12 cellular contexts compared by ENCODE assay signal in the genomic region with DNA sequence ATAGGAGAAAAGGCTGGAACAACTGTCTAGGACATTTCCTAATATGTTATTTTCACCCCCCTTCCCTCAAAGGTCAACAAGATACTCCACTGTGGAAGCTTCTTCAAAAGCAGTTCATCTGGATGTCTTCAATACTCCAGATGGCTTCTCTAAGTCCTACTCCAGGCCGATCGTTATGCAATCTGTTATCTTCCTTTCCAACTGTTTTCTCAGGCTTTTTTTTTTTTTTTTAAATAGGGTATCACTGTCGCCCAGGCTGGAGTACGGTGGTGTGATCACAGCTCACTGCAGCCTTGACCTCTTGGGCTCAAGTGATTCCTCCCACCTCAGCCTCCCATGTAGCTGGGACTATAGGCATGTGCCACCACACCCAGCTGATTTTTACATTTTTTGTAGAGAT. TPM values are rescaled to one million over a fixed set of nuclear protein-coding genes. Genes with fewer than 3 reads are reported as not detected.
DNase-seq lines count a peak whose midpoint lies in the region; ATAC-seq, FAIRE-seq and TF ChIP-seq lines count a peak whose summit lies in the region.
"Had no signal": no experiment of that assay in that cellular context is flagged by ENCODE, and none has a peak within 500 bp of the region (broad histone marks: within the 10 kb centered on the region; RNA-seq: fewer than 3 reads in every experiment).

No MANE protein-coding gene starts in this region.

- TF ChIP-seq EP300 in HepG2 (IDR thresholded peaks at IDR 0.05; ENCODE audit: low read depth in 2 of 2, low read length in 2 of 2) (no peak), HepG2 (CRISPR knock-in tag; IDR thresholded peaks at IDR 0.05; ENCODE audit: borderline replicate concordance) (no peak)

- no peak overlapping the region for H3K4me3 Mint-ChIP-seq in naive thymus-derived CD8-positive, alpha-beta T cell

- H3K4me1 Mint-ChIP-seq in naive thymus-derived CD8-positive, alpha-beta T cell, result peaks cover 7 to 29% (median 26%) of the 10 kb centered on the region in 4 donors

- no peaks in the 10 kb centered on the region for H3K27me3 Mint-ChIP-seq in naive thymus-derived CD8-positive, alpha-beta T cell

- no peaks in the 10 kb centered on the region for H4K20me1 ChIP-seq in HepG2 (ENCODE audit: insufficient read depth, low read length)

- H3K79me2 ChIP-seq in HepG2 (ENCODE audit: insufficient read depth, low read length), result no peaks in the 10 kb centered on the region

- H3K27ac ChIP-seq in A673 (ENCODE audit: low read depth, low read length, poor library complexity, severe bottlenecking) (peak overlapping the region; percentile 37), colonic mucosa (peak overlapping the region; percentile 11), HepG2 (ENCODE audit: extremely low read length, insufficient read depth, low read length) (no peak overlapping the region)

- TF ChIP-seq CTCF in A673 (conservative IDR thresholded peaks at IDR 0.05; ENCODE audit: low read depth, low read length), result no peak
- TF ChIP-seq CTCF in colonic mucosa (IDR thresholded peaks at IDR 0.05), result no peak
- no peak for TF ChIP-seq CTCF in HepG2 (CRISPR knock-in tag; IDR thresholded peaks at IDR 0.05)
- no peak for TF ChIP-seq CTCF in lower leg skin (IDR thresholded peaks at IDR 0.05)

- H3K4me1 ChIP-seq in A673 (ENCODE audit: insufficient read depth, low read length, poor library complexity, severe bottlenecking) (peaks cover 91% of the 10 kb centered on the region), colonic mucosa (peaks cover 37% of the 10 kb centered on the region), HepG2 (ENCODE audit: insufficient read depth, low read length) (peaks cover 67% of the 10 kb centered on the region)

- H3K9me3 ChIP-seq in A673 (ENCODE audit: low read depth, low read length, poor library complexity, severe bottlenecking) (no peaks in the 10 kb centered on the region), colonic mucosa (no peaks in the 10 kb centered on the region), HepG2 (ENCODE audit: low read length) (no peaks in the 10 kb centered on the region)
- H3K9me3 ChIP-seq: A549 had no signal

- no peak for TF ChIP-seq RAD21 in HepG2 (CRISPR knock-in tag; IDR thresholded peaks at IDR 0.05)

- no peak for ATAC-seq in HepG2
- no peak for ATAC-seq in naive thymus-derived CD8-positive, alpha-beta T cell
- ATAC-seq: A549 had no signal

- peak overlapping the region in 1 of 10 donors; percentile 42 for H3K27ac Mint-ChIP-seq in naive thymus-derived CD8-positive, alpha-beta T cell

- CTCF ChIA-PET in A673 (lab: Charles Lee), result interaction anchor here (0.7 kb wide), 1 partner anchor 338 kb away, joined by 7 read pairs; no protein-coding TSS in a partner anchor
- CTCF ChIA-PET in HepG2 (lab: Yijun Ruan, JAX; ENCODE audit: low intra/inter-chr PET ratio, low total read pairs), result no interaction called here

- in situ Hi-C loops in HepG2 (cut with HindIII; ENCODE audit: extremely low pct_ligation_motif_present, low pct_unique_long_range_greater_than_20kb), result no loop called here

- H3K4me3 ChIP-seq in A673 (ENCODE audit: low read depth, low read length, poor library complexity, severe bottlenecking) (no peak overlapping the region), colonic mucosa (no peak overlapping the region), HepG2 (replicated peaks in 1 of 3; ENCODE audit: insufficient read depth in 1 of 3, low read depth in 2 of 3, low read length in 3 of 3) (no peak overlapping the region), lower leg skin (ENCODE audit: low read depth, poor library complexity, severe bottlenecking) (no peak overlapping the region)
- H3K4me3 ChIP-seq: A549 had no signal

- H3K27me3 ChIP-seq in A673 (replicated peaks; ENCODE audit: insufficient read depth, low read depth, low read length, poor library complexity) (no peaks in the 10 kb centered on the region), colonic mucosa (no peaks in the 10 kb centered on the region), HepG2 (ENCODE audit: control insufficient read depth in 1 of 2, insufficient read depth in 2 of 2, low read length in 2 of 2) (no peaks in the 10 kb centered on the region)

- POLR2A ChIA-PET in A673 (lab: Charles Lee; ENCODE audit: low non-redundant PET), result no interaction called here
- POLR2A ChIA-PET in HepG2 (lab: Yijun Ruan, JAX), result interaction anchor here (1.5 kb wide), 1 partner anchor 21 kb away, joined by 6 read pairs; no protein-coding TSS in a partner anchor
- POLR2A ChIA-PET in naive thymus-derived CD8-positive, alpha-beta T cell (lab: Charles Lee), result no interaction called here

- H3K4me2 ChIP-seq in HepG2 (ENCODE audit: low read depth, low read length), result no peak overlapping the region

- no peak for FAIRE-seq in HepG2 (lab: Jason Lieb, UNC)
- FAIRE-seq: A549 had no signal

- intact Hi-C loops in A673 (cut with micrococcal nuclease; ENCODE audit: unreplicated experiment), result no loop called here
- intact Hi-C loops in colonic mucosa (cut with DNase I), result no loop called here
- intact Hi-C loops in HepG2 (cut with micrococcal nuclease; ENCODE audit: unreplicated experiment), result no loop called here
- intact Hi-C loops in lower leg skin (cut with DNase I; ENCODE audit: low total_unique reads), result no loop called here

- BruUV-seq in A673 (replicated peaks; lab: Mats Ljungman, UMichigan) (no TSS peak), HepG2 (replicated peaks; lab: Mats Ljungman, UMichigan) (no TSS peak)

- no peak overlapping the region for H2AFZ ChIP-seq in HepG2 (ENCODE audit: low read length)

- DNase-seq in A673 (ENCODE audit: low spot score) (peak; percentile 57), NCI-H524 treated with DMSO at 0.1 percent for 48 hours (lab: John Stamatoyannopoulos, UW) (peak; percentile 83), colonic mucosa (no peak), HepG2 (ENCODE audit: low spot score) (no peak), UCSD-AML1 (lab: John Stamatoyannopoulos, UW; ENCODE audit: unreplicated experiment) (no peak), lower leg skin (ENCODE audit: low spot score in 2 of 2) (no peak)
- no peak for DNase-seq in naive thymus-derived CD8-positive, alpha-beta T cell
- no peak for DNase-seq in NK-92 treated with Interleukin-12 subunit alpha and Interleukin-12 subunit beta, amount 100 ng/mL, for 24 hours (lab: John Stamatoyannopoulos, UW)
- DNase-seq: amniotic stem cell; DMS79; stimulated activated naive CD4-positive, alpha-beta T cell had no signal

- H3K9ac ChIP-seq in colonic mucosa (ENCODE audit: low read depth in 2 of 2, low read length in 2 of 2) (no peak overlapping the region), HepG2 (ENCODE audit: insufficient read depth, low read depth, low read length) (no peak overlapping the region)

- WGBS in HepG2 (ENCODE audit: low lambda C conversion rate), result 32% methylated on average over 4 of the region's 4 CpGs
- WGBS in lower leg skin, 2 donors, result 30 to 36% methylated on average over 4 of the region's 4 CpGs

- peaks cover 0 to 7% (median 2%) of the 10 kb centered on the region in 3 donors for H3K36me3 Mint-ChIP-seq in naive thymus-derived CD8-positive, alpha-beta T cell

- no peaks in the 10 kb centered on the region for H3K9me3 Mint-ChIP-seq in naive thymus-derived CD8-positive, alpha-beta T cell

- H3K36me3 ChIP-seq in A673 (ENCODE audit: insufficient read depth, low read length, poor library complexity, severe bottlenecking) (no peaks in the 10 kb centered on the region), colonic mucosa (no peaks in the 10 kb centered on the region), HepG2 (replicated peaks in 1 of 2; ENCODE audit: control insufficient read depth in 1 of 2, insufficient read depth in 2 of 2, low read length in 2 of 2) (no peaks in the 10 kb centered on the region)

- no peak for TF ChIP-seq POLR2A in HepG2 (IDR thresholded peaks at IDR 0.05; ENCODE audit: insufficient read depth in 1 of 2, low read depth in 2 of 2, low read length in 2 of 2)
- no peak for TF ChIP-seq POLR2A in lower leg skin (IDR thresholded peaks at IDR 0.05)

TF ChIP-seq in HepG2, 621 proteins besides CTCF, POLR2A, EP300 and RAD21 (continues in another document):
- TF ChIP-seq FOSL2 (CRISPR knock-in tag; IDR thresholded peaks at IDR 0.05), result no peak
- peak; percentile 55; the same call in 1 of the 2 replicates for TF ChIP-seq ZNF362 (CRISPR knock-in tag; IDR thresholded peaks at IDR 0.05; ENCODE audit: borderline replicate concordance)

RNA-seq across cellular contexts. Expression of gene ATP8B1, which starts 26.3 kb away (rescaled TPM):
- 35.6 and 39.3 TPM in 2 replicates for total RNA-seq in A673 (2021)
- 100 to 1,000 TPM; 263 to 359 TPM for total RNA-seq in colonic mucosa
- total RNA-seq in HepG2 (2016; rRNA removed; fragmentation: Illumina TruSeq; extraction: Trizol), result 3.7 and 4.0 TPM in 2 replicates
- 0.79 and 0.81 TPM in 2 replicates for total RNA-seq in HepG2 (2016; cell fraction: cytosol; rRNA removed; fragmentation: Illumina TruSeq; extraction: Trizol; ENCODE audit: low read depth)
- 3.1 and 4.2 TPM in 2 replicates for total RNA-seq in HepG2 (2016; cell fraction: insoluble cytoplasmic fraction; rRNA removed; fragmentation: Illumina TruSeq; extraction: Trizol)
- total RNA-seq in HepG2 (2016; cell fraction: membrane; rRNA removed; fragmentation: Illumina TruSeq; extraction: Trizol), result 2.1 and 2.3 TPM in 2 replicates
- total RNA-seq in HepG2 (2016; cell fraction: nucleus; rRNA removed; fragmentation: Illumina TruSeq; extraction: Trizol), result 6.1 and 6.4 TPM in 2 replicates
- 2.3 and 2.8 TPM in 2 replicates for polyA plus RNA-seq in HepG2 (2011; rRNA removed)
- polyA plus RNA-seq in HepG2 (2011; cell fraction: cytosol; rRNA removed), result 1.5 and 2.0 TPM in 2 replicates
- 1.1 TPM in 2 replicates for polyA plus RNA-seq in HepG2 (2011; cell fraction: nucleus; rRNA removed)
- 1.3 and 1.7 TPM in 2 replicates for polyA plus RNA-seq in HepG2 (2012)
- 0.23 and 0.26 TPM in 2 replicates for polyA plus RNA-seq in HepG2 (2016; cell fraction: cytosol; fragmentation: Illumina TruSeq; extraction: Trizol; ENCODE audit: low read depth)
- 1.3 and 1.4 TPM in 2 replicates for polyA plus RNA-seq in HepG2 (2016; cell fraction: insoluble cytoplasmic fraction; fragmentation: Illumina TruSeq; extraction: Trizol; ENCODE audit: low read depth)
- polyA plus RNA-seq in HepG2 (2016; cell fraction: membrane; fragmentation: Illumina TruSeq; extraction: Trizol; ENCODE audit: low read depth), result 0.48 TPM in 2 replicates
- 3.1 and 4.7 TPM in 2 replicates for polyA plus RNA-seq in HepG2 (2016; cell fraction: nucleus; fragmentation: Illumina TruSeq; extraction: Trizol; ENCODE audit: insufficient read depth, low read depth)
- 0.89 and 4.0 TPM in 2 replicates for polyA minus RNA-seq in HepG2 (2011; rRNA and poly(A)+ RNA removed; ENCODE audit: low replicate concordance)
- 3.3 and 5.1 TPM in 2 replicates for polyA minus RNA-seq in HepG2 (2011; cell fraction: cytosol; rRNA and poly(A)+ RNA removed)
- 6.0 and 8.6 TPM in 2 replicates for polyA minus RNA-seq in HepG2 (2011; cell fraction: nucleus; rRNA and poly(A)+ RNA removed)
- total RNA-seq in naive thymus-derived CD8-positive, alpha-beta T cell, result under 1 TPM in 1 of 2 experiments, not detected in 1; 0.08 TPM
- polyA plus RNA-seq in naive thymus-derived CD8-positive, alpha-beta T cell, result not detected
- total RNA-seq in lower leg skin, result 10 to 100 TPM; 21.6 to 32.1 (median 26.8) TPM

Comparison
In these comparisons a context has a peak if more than half of its experiments do, and no peak if none do; other contexts are left out.
1. DNase-seq: peak in A673 (single experiment) and NCI-H524 treated with DMSO at 0.1 percent for 48 hours (single experiment); none in colonic mucosa (single experiment), HepG2 (single experiment), naive thymus-derived CD8-positive, alpha-beta T cell (0 of 10), UCSD-AML1 (single experiment), NK-92 treated with Interleukin-12 subunit alpha and Interleukin-12 subunit beta, amount 100 ng/mL, for 24 hours (single experiment) and lower leg skin (0 of 2).